In genomic region chr18:71327443-71328120, GRCh38 we compare ENCODE assay signal across 17 cellular contexts.
DNase-seq lines count a peak whose midpoint lies in the region; TF ChIP-seq lines count a peak whose summit lies in the region.
"Had no signal": no experiment of that assay in that cellular context is flagged by ENCODE, and none has a peak within 500 bp of the region (broad histone marks: within the 10 kb centered on the region; RNA-seq: fewer than 3 reads in every experiment).

No MANE protein-coding gene starts in this region.

- H3K36me3 ChIP-seq in MM.1S (replicated peaks; ENCODE audit: insufficient read depth, low read length): no peaks in the 10 kb centered on the region

- no peak overlapping the region for H3K27ac Mint-ChIP-seq in activated CD4-positive, alpha-beta memory T cell treated with anti-CD3 and anti-CD28 coated beads, Interleukin-2, amount 10 ng/mL, durations not matched to agents 7 days and 5 days
- H3K27ac Mint-ChIP-seq: B cell; CD4-positive, CD25-positive, alpha-beta regulatory T cell; H9; IgD-negative memory B cell; T-helper 17 cell had no signal

- H3K9ac ChIP-seq in MM.1S (ENCODE audit: low read length): no peak overlapping the region

- no peaks in the 10 kb centered on the region for H3K36me3 Mint-ChIP-seq in activated CD4-positive, alpha-beta memory T cell treated with anti-CD3 and anti-CD28 coated beads, Interleukin-2, amount 10 ng/mL, durations not matched to agents 7 days and 5 days (ENCODE audit: low read depth)
- H3K36me3 Mint-ChIP-seq: CD4-positive, CD25-positive, alpha-beta regulatory T cell; IgD-negative memory B cell had no signal

- no peaks in the 10 kb centered on the region for H3K79me2 ChIP-seq in MM.1S (ENCODE audit: low read length)

- H3K9me3 ChIP-seq in MM.1S (replicated peaks; ENCODE audit: insufficient read depth, low read length): no peaks in the 10 kb centered on the region
- H3K9me3 ChIP-seq: Caco-2 had no signal

- H4K20me1 ChIP-seq in MM.1S (ENCODE audit: insufficient read depth, low read length): no peaks in the 10 kb centered on the region

- no peak overlapping the region; the same call in 1 of the 2 replicates for H3K27ac ChIP-seq in MM.1S (ENCODE audit: low read length)

- no peak overlapping the region for H3K4me3 ChIP-seq in MM.1S (ENCODE audit: low read length)

- CTCF ChIA-PET in activated CD4-positive, alpha-beta memory T cell treated with anti-CD3 and anti-CD28 coated beads, Interleukin-2, amount 10 ng/mL, durations not matched to agents 7 days and 5 days (lab: Charles Lee): no interaction called here

- 0 out of 2 replicates have a peak overlapping the region, but pooled peaks have one; percentile 21 for H2AFZ ChIP-seq in MM.1S (ENCODE audit: low read length)

- H3K4me1 Mint-ChIP-seq in activated CD4-positive, alpha-beta memory T cell treated with anti-CD3 and anti-CD28 coated beads, Interleukin-2, amount 10 ng/mL, durations not matched to agents 7 days and 5 days: no peaks in the 10 kb centered on the region
- H3K4me1 Mint-ChIP-seq: B cell; CD4-positive, CD25-positive, alpha-beta regulatory T cell; IgD-negative memory B cell; T-helper 17 cell had no signal

- POLR2A ChIA-PET in activated CD4-positive, alpha-beta memory T cell treated with anti-CD3 and anti-CD28 coated beads, Interleukin-2, amount 10 ng/mL, durations not matched to agents 7 days and 5 days (lab: Charles Lee): no interaction called here

- H3K27me3 ChIP-seq in MM.1S (replicated peaks; ENCODE audit: insufficient read depth, low read length): no peaks in the 10 kb centered on the region

- no peak for TF ChIP-seq CTCF in MM.1S (IDR thresholded peaks at IDR 0.05; ENCODE audit: low read length)

- H3K9me3 Mint-ChIP-seq in activated CD4-positive, alpha-beta memory T cell treated with anti-CD3 and anti-CD28 coated beads, Interleukin-2, amount 10 ng/mL, durations not matched to agents 7 days and 5 days: peaks cover 2% of the 10 kb centered on the region
- H3K9me3 Mint-ChIP-seq: H9 had no signal

- H3F3A ChIP-seq in MM.1S (ENCODE audit: insufficient read depth, low read length): peaks cover 13% of the 10 kb centered on the region

- H3K27me3 Mint-ChIP-seq in activated CD4-positive, alpha-beta memory T cell treated with anti-CD3 and anti-CD28 coated beads, Interleukin-2, amount 10 ng/mL, durations not matched to agents 7 days and 5 days: no peaks in the 10 kb centered on the region
- H3K27me3 Mint-ChIP-seq: B cell; CD4-positive, CD25-positive, alpha-beta regulatory T cell; IgD-negative memory B cell; T-helper 17 cell had no signal

- H3K9me2 ChIP-seq in MM.1S (replicated peaks; ENCODE audit: insufficient read depth, low read length): no peaks in the 10 kb centered on the region

- no peak overlapping the region for H3K4me3 Mint-ChIP-seq in activated CD4-positive, alpha-beta memory T cell treated with anti-CD3 and anti-CD28 coated beads, Interleukin-2, amount 10 ng/mL, durations not matched to agents 7 days and 5 days
- H3K4me3 Mint-ChIP-seq: B cell; CD4-positive, CD25-positive, alpha-beta regulatory T cell; H9; IgD-negative memory B cell; T-helper 17 cell had no signal

- no peak overlapping the region for H3K4me2 ChIP-seq in MM.1S (ENCODE audit: low read depth, low read length)

- in situ Hi-C loops in G401 (cut with HindIII; ENCODE audit: low sequenced_read_pairs): no loop called here

- H3K4me1 ChIP-seq in MM.1S (ENCODE audit: low read length): peaks cover 42% of the 10 kb centered on the region
- H3K4me1 ChIP-seq: Caco-2 had no signal

- DNase-seq in DMS79 (lab: John Stamatoyannopoulos, UW) (peak; percentile 26), MM.1S (peak; percentile 55), NCI-H460 (ENCODE audit: extremely low read depth, low read depth) (peak; percentile 8), kidney tubule cell (ENCODE audit: low spot score) (peak; percentile 1), G401 (ENCODE audit: low spot score) (no peak), islet precursor cell (no peak)
- DNase-seq in activated CD4-positive, alpha-beta memory T cell treated with anti-CD3 and anti-CD28 coated beads, Interleukin-2, amount 10 ng/mL, durations not matched to agents 7 days and 5 days: no peak
- DNase-seq: Caco-2; CD4-positive, CD25-positive, alpha-beta regulatory T cell; NCI-H446; NK-92 treated with Interleukin-12 subunit alpha and Interleukin-12 subunit beta, amount 100 ng/mL, for 24 hours; RPMI8226; SIG-M5; T-helper 17 cell had no signal

Comparison
In these comparisons a context has a peak if more than half of its experiments do, and no peak if none do; other contexts are left out.
1. DNase-seq: peak in DMS79 (single experiment), MM.1S (single experiment), NCI-H460 (single experiment) and kidney tubule cell (single experiment); none in G401 (single experiment), activated CD4-positive, alpha-beta memory T cell treated with anti-CD3 and anti-CD28 coated beads, Interleukin-2, amount 10 ng/mL, durations not matched to agents 7 days and 5 days (single experiment) and islet precursor cell (single experiment).